In the genomic region with DNA sequence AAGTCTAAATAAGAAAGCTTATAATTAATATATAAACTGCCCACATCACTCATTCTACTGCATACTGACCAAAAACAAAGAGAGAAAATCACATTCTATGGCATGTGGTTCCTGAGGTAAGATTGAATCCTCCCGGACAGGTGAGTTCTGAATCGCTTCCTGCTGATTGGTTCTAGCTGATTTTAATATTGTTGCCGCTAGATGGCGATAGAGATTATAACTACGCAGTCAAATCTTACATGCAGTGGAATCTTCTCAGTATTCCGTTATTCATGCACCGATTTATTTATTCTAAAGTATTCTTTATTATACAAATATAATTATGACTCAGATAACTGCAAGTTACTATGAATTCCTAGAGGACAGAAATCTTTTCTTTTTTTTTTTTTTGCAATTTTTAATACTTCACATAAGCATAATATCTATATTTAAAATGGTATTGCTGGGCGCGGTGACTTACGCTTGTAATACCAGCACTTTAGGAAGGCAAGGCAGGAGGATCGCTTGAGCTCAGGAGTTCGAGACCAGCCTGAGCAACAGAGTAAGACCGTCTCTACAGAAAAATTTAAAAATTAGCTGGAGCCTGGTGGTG, we compare ENCODE assay signal across 8 cellular contexts. TPM values are rescaled to one million over a fixed set of nuclear protein-coding genes. Genes with fewer than 3 reads are reported as not detected.
DNase-seq lines count a peak whose midpoint lies in the region; ATAC-seq, FAIRE-seq and TF ChIP-seq lines count a peak whose summit lies in the region.

No MANE protein-coding gene starts in this region.

- no peaks in the 10 kb centered on the region for H3K9me3 ChIP-seq in SJCRH30 (replicated peaks)
- no peaks in the 10 kb centered on the region for H3K9me3 ChIP-seq in endothelial cell of umbilical vein (replicated peaks; ENCODE audit: control insufficient read depth, insufficient read depth, low read length)

- no peaks in the 10 kb centered on the region for H3K79me2 ChIP-seq in endothelial cell of umbilical vein (ENCODE audit: control insufficient read depth, insufficient read depth, low read length)

- H2AFZ ChIP-seq in endothelial cell of umbilical vein (ENCODE audit: low read depth, low read length): no peak overlapping the region

- dilution Hi-C loops in endothelial cell of umbilical vein (cut with MboI; ENCODE audit: extremely low pct_ligation_motif_present, low sequenced_read_pairs): no loop called here

- ATAC-seq in HG02623 (IDR thresholded peaks at IDR 0.05; ENCODE audit: unreplicated experiment): peak; percentile 79

- H3K4me1 ChIP-seq in SJCRH30 (no peaks in the 10 kb centered on the region; the same call in 1 of the 2 replicates), endothelial cell of umbilical vein (ENCODE audit: control insufficient read depth, extremely low read depth, insufficient read depth, low read length) (peaks cover 24% of the 10 kb centered on the region)

- H4K20me1 ChIP-seq in endothelial cell of umbilical vein (replicated peaks; ENCODE audit: control insufficient read depth, extremely low read depth, insufficient read depth, low read length): no peaks in the 10 kb centered on the region

- H3K27ac ChIP-seq in SJCRH30 (no peak overlapping the region), endothelial cell of umbilical vein (ENCODE audit: insufficient read depth, low read depth, low read length) (no peak overlapping the region)

- CTCF ChIA-PET in endothelial cell of umbilical vein (lab: Charles Lee): interaction anchor here (0.6 to 9.6 kb wide), 69 partner anchors 9 to 685 kb away, joined by 3 to 288 read pairs (median 4); a partner anchor contains a TSS

- no peak for TF ChIP-seq POLR2A in endothelial cell of umbilical vein (IDR thresholded peaks at IDR 0.05; ENCODE audit: low read depth, low read length)

- intact Hi-C loops in endothelial cell of umbilical vein (cut with micrococcal nuclease): loop anchor here (1.0 to 5.0 kb wide), 5 partner anchors 89 to 679 kb away; a partner anchor contains a TSS

- DNase-seq in AG08396 (ENCODE audit: low spot score) (peak; percentile 35), MV-4-11 (lab: John Stamatoyannopoulos, UW) (peak; percentile 18), SJCRH30 (peak; percentile 26 to 78), endothelial cell of umbilical vein (ENCODE audit: low read depth, low spot score) (peak; percentile 56), mucosa of gallbladder (ENCODE audit: low spot score) (peak; percentile 32), occipital lobe (lab: John Stamatoyannopoulos, UW) (no peak)

- no TSS peak for BruUV-seq in endothelial cell of umbilical vein (replicated peaks; lab: Mats Ljungman, UMichigan)

- peak; percentile 57 for TF ChIP-seq CTCF in GM12873 (IDR thresholded peaks at IDR 0.05; ENCODE audit: insufficient read depth, low read depth, low read length, missing control alignments)
- TF ChIP-seq CTCF in endothelial cell of umbilical vein (IDR thresholded peaks at IDR 0.05; ENCODE audit: extremely low read depth in 1 of 2, insufficient read depth in 1 of 2, low read depth in 1 of 2, low read length in 2 of 2): peak; percentile 38 to 50

- no peak overlapping the region for H3K4me3 ChIP-seq in SJCRH30
- no peak overlapping the region for H3K4me3 ChIP-seq in endothelial cell of umbilical vein (replicated peaks in 1 of 3; ENCODE audit: insufficient read depth in 1 of 3, low read depth in 1 of 3, low read length in 3 of 3)

- H3K4me2 ChIP-seq in endothelial cell of umbilical vein (ENCODE audit: insufficient read depth, low read length): peak overlapping the region; percentile 8

- H3K9ac ChIP-seq in endothelial cell of umbilical vein (replicated peaks; ENCODE audit: extremely low read depth, insufficient read depth, low read length): no peak overlapping the region

- POLR2A ChIA-PET in endothelial cell of umbilical vein (lab: Charles Lee): interaction anchor here (0.7 kb wide), 1 partner anchor 347 kb away, joined by 4 read pairs; no protein-coding TSS in a partner anchor

- peak; percentile 70 for FAIRE-seq in endothelial cell of umbilical vein (lab: Jason Lieb, UNC)

- H3K9me1 ChIP-seq in endothelial cell of umbilical vein (replicated peaks; ENCODE audit: control insufficient read depth, extremely low read depth, insufficient read depth, low read length): no peaks in the 10 kb centered on the region

- H3K36me3 ChIP-seq in SJCRH30: no peaks in the 10 kb centered on the region
- H3K36me3 ChIP-seq in endothelial cell of umbilical vein (ENCODE audit: control insufficient read depth in 2 of 2, extremely low read depth in 1 of 2, insufficient read depth in 2 of 2, low read length in 2 of 2): no peaks in the 10 kb centered on the region

- H3K27me3 ChIP-seq in SJCRH30: no peaks in the 10 kb centered on the region
- H3K27me3 ChIP-seq in endothelial cell of umbilical vein (ENCODE audit: control insufficient read depth in 2 of 2, insufficient read depth in 2 of 2, low read length in 2 of 2): no peaks in the 10 kb centered on the region

TF ChIP-seq in endothelial cell of umbilical vein, 7 proteins besides CTCF, POLR2A, EP300 and RAD21:
- TF ChIP-seq POLR2AphosphoS5 (IDR thresholded peaks at IDR 0.05; ENCODE audit: insufficient read depth, low read depth, low read length): no peak
- no peak for TF ChIP-seq MYC (IDR thresholded peaks at IDR 0.05; ENCODE audit: low read depth, low read length)
- TF ChIP-seq, protein P1, sequence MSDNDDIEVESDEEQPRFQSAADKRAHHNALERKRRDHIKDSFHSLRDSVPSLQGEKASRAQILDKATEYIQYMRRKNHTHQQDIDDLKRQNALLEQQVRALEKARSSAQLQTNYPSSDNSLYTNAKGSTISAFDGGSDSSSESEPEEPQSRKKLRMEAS (IDR thresholded peaks at IDR 0.05; ENCODE audit: insufficient read depth, insufficient read length): no peak
- no peak for TF ChIP-seq FOS (IDR thresholded peaks at IDR 0.05; ENCODE audit: borderline replicate concordance, insufficient read depth, low read length)
- TF ChIP-seq EZH2 (IDR thresholded peaks at IDR 0.05; ENCODE audit: borderline replicate concordance, low read depth, low read length, severe bottlenecking): no peak
- no peak for TF ChIP-seq GATA2 (IDR thresholded peaks at IDR 0.05; ENCODE audit: insufficient read depth, insufficient read length, low read depth, low read length)
- TF ChIP-seq JUN (IDR thresholded peaks at IDR 0.05; ENCODE audit: borderline replicate concordance, insufficient read depth, insufficient read length, low read depth): no peak

RNA-seq across cellular contexts. Expression of a gene that starts 24.2 kb away (rescaled TPM):
- total RNA-seq in SJCRH30 (2014; rRNA removed; shearing (Covaris generic)): 119 and 125 TPM in 2 replicates
- total RNA-seq in endothelial cell of umbilical vein: 26.9 and 30.3 TPM in 2 replicates
- polyA plus RNA-seq in endothelial cell of umbilical vein: 5.4 and 6.5 TPM in 2 replicates
- polyA plus RNA-seq in endothelial cell of umbilical vein (2011; cell fraction: cytosol; rRNA removed): 8.2 TPM in 2 replicates
- polyA plus RNA-seq in endothelial cell of umbilical vein (2011; cell fraction: nucleus; rRNA removed): 3.2 and 4.6 TPM in 2 replicates
- polyA plus RNA-seq in endothelial cell of umbilical vein (2012): 12.9 and 14.6 TPM in 2 replicates
- 15.8 and 18.1 TPM in 2 replicates for polyA minus RNA-seq in endothelial cell of umbilical vein
- 3.6 TPM for polyA minus RNA-seq in endothelial cell of umbilical vein (2011; cell fraction: cytosol; rRNA and poly(A)+ RNA removed)
- polyA minus RNA-seq in endothelial cell of umbilical vein (2011; cell fraction: nucleus; rRNA and poly(A)+ RNA removed): 5.3 and 7.7 TPM in 2 replicates
- 70.2 TPM for total RNA-seq in mucosa of gallbladder
- 46.8 TPM for total RNA-seq in occipital lobe
